Comparison of ENCODE assay signal across 8 cellular contexts in genomic region chr11:65607614-65608426, GRCh38. TPM values are rescaled to one million over a fixed set of nuclear protein-coding genes. Genes with fewer than 3 reads are reported as not detected.
DNase-seq lines count a peak whose midpoint lies in the region; ATAC-seq and TF ChIP-seq lines count a peak whose summit lies in the region.
"Had no signal": no experiment of that assay in that cellular context is flagged by ENCODE, and none has a peak within 500 bp of the region (broad histone marks: within the 10 kb centered on the region; RNA-seq: fewer than 3 reads in every experiment).

No MANE protein-coding gene starts in this region.

- no peaks in the 10 kb centered on the region for H3K9me3 ChIP-seq in esophagus muscularis mucosa
- H3K9me3 ChIP-seq in smooth muscle cell (replicated peaks; ENCODE audit: low read depth), result no peaks in the 10 kb centered on the region
- H3K9me3 ChIP-seq: mucosa of descending colon had no signal

- POLR2A ChIA-PET in RWPE1 (lab: Yijun Ruan, JAX; ENCODE audit: low non-redundant PET), result interaction anchor here (0.6 kb wide), 1 partner anchor 638 kb away, joined by 3 read pairs; no protein-coding TSS in a partner anchor

- H3K4me2 ChIP-seq in smooth muscle cell, result peak overlapping the region; percentile 79

- no peaks in the 10 kb centered on the region for H3K27me3 ChIP-seq in esophagus muscularis mucosa
- H3K27me3 ChIP-seq in smooth muscle cell (ENCODE audit: low read depth), result no peaks in the 10 kb centered on the region

- no peak overlapping the region for H2AFZ ChIP-seq in smooth muscle cell (ENCODE audit: low read depth)

- H3K4me1 ChIP-seq in esophagus muscularis mucosa (peaks cover 54 to 74% (median 69%) of the 10 kb centered on the region in 4 donors), smooth muscle cell (ENCODE audit: low read depth) (peaks cover 19% of the 10 kb centered on the region)

- no peak for ATAC-seq in GM19467 (IDR thresholded peaks at IDR 0.05; ENCODE audit: unreplicated experiment)

- H3K27ac ChIP-seq in RWPE1, result peak overlapping the region; percentile 93
- peak overlapping the region; percentile 68 to 96 (median 83) for H3K27ac ChIP-seq in esophagus muscularis mucosa (replicated peaks in 1 of 4)
- no peak overlapping the region for H3K27ac ChIP-seq in smooth muscle cell (ENCODE audit: low read depth)

- WGBS in esophagus muscularis mucosa, result 77% methylated on average over 23 of the region's 37 CpGs
- 74% methylated on average over 37 of the region's 37 CpGs for WGBS in smooth muscle cell (ENCODE audit: low lambda C conversion rate)

- peaks cover 62% of the 10 kb centered on the region for H4K20me1 ChIP-seq in smooth muscle cell (ENCODE audit: low read depth)

- peaks cover 19% of the 10 kb centered on the region for H3K79me2 ChIP-seq in smooth muscle cell (ENCODE audit: low read depth)

- TF ChIP-seq CTCF in RWPE1 (conservative IDR thresholded peaks at IDR 0.05; ENCODE audit: low read depth) (no peak), esophagus muscularis mucosa (IDR thresholded peaks at IDR 0.05) (no peak), smooth muscle cell (IDR thresholded peaks at IDR 0.05; ENCODE audit: borderline replicate concordance, insufficient read depth, poor library complexity, severe bottlenecking) (no peak)

- peaks cover 25 to 77% (median 69%) of the 10 kb centered on the region in 4 donors for H3K36me3 ChIP-seq in esophagus muscularis mucosa
- peaks cover 3% of the 10 kb centered on the region for H3K36me3 ChIP-seq in smooth muscle cell (ENCODE audit: low read depth)

- H3K9ac ChIP-seq in smooth muscle cell (ENCODE audit: low read depth), result no peak overlapping the region

- intact Hi-C loops in esophagus muscularis mucosa (cut with DNase I), result no loop called here

- no peak for DNase-seq in RWPE1 (ENCODE audit: low spot score)
- DNase-seq in esophagus muscularis mucosa (ENCODE audit: extremely low spot score), result no peak
- no peak for DNase-seq in smooth muscle cell (lab: John Stamatoyannopoulos, UW; ENCODE audit: unreplicated experiment)
- DNase-seq in glomerular visceral epithelial cell (ENCODE audit: extremely low spot score), result no peak
- no peak for DNase-seq in HK-2 (ENCODE audit: unreplicated experiment)

- CTCF ChIA-PET in RWPE1 (lab: Yijun Ruan, JAX), result interaction anchor here (0.6 to 3.7 kb wide), 2 partner anchors 14 to 799 kb away, joined by 3 to 16 read pairs; no protein-coding TSS in a partner anchor

- peak overlapping the region; percentile 44 to 50 (median 46) for H3K4me3 ChIP-seq in esophagus muscularis mucosa
- peak overlapping the region; percentile 27 for H3K4me3 ChIP-seq in smooth muscle cell
- H3K4me3 ChIP-seq: mucosa of descending colon had no signal

- peaks cover 5% of the 10 kb centered on the region for H3F3A ChIP-seq in smooth muscle cell (ENCODE audit: low read depth)

- no peak for TF ChIP-seq EP300 in esophagus muscularis mucosa (IDR thresholded peaks at IDR 0.05)

- TF ChIP-seq POLR2A in esophagus muscularis mucosa (IDR thresholded peaks at IDR 0.05; ENCODE audit: low read depth), result no peak

RNA-seq across cellular contexts. Expression of gene MAP3K11, which starts 6.2 kb away (rescaled TPM):
- total RNA-seq in esophagus muscularis mucosa (10 to 100 TPM; 29.9 to 41.7 (median 37.6) TPM), smooth muscle cell (14.9 and 15.0 TPM in 2 replicates)
- 17.3 and 29.7 TPM in 2 replicates for polyA plus RNA-seq in smooth muscle cell

RNA-seq across cellular contexts. Expression of gene PCNX3, which starts 7.8 kb away (rescaled TPM):
- total RNA-seq in esophagus muscularis mucosa (10 to 100 TPM; 21.4 to 43.1 (median 27.1) TPM), smooth muscle cell (12.0 and 17.5 TPM in 2 replicates)
- polyA plus RNA-seq in smooth muscle cell, result 18.3 and 20.7 TPM in 2 replicates

RNA-seq across cellular contexts. Expression of gene KCNK7, which starts 12.2 kb away (rescaled TPM):
- 1 to 10 TPM in 3 of 4 donors, under 1 TPM in 1; 0.99 to 1.2 (median 1.2) TPM for total RNA-seq in esophagus muscularis mucosa
- total RNA-seq in smooth muscle cell, result 1.7 TPM in 1 of 2 replicates, not detected in the other
- polyA plus RNA-seq in smooth muscle cell, result not detected in 2 replicates
- total RNA-seq: SK-MEL-5 had no signal

RNA-seq across cellular contexts. Expression of gene SIPA1, which starts 30.1 kb away (rescaled TPM):
- 10 to 100 TPM; 40.7 to 56.3 (median 45.8) TPM for total RNA-seq in esophagus muscularis mucosa
- total RNA-seq in smooth muscle cell, result 9.8 and 15.9 TPM in 2 replicates
- 63.8 and 67.6 TPM in 2 replicates for polyA plus RNA-seq in smooth muscle cell

RNA-seq across cellular contexts. Expression of gene EHBP1L1, which starts 32.0 kb away (rescaled TPM):
- total RNA-seq in esophagus muscularis mucosa (100 to 1,000 TPM; 186 to 472 (median 293) TPM), smooth muscle cell (5.1 and 14.0 TPM in 2 replicates)
- 28.4 and 29.5 TPM in 2 replicates for polyA plus RNA-seq in smooth muscle cell
